8 cellular contexts compared by ENCODE assay signal in genomic region chr4:184408021-184408710, GRCh38.
DNase-seq lines count a peak whose midpoint lies in the region; ATAC-seq and TF ChIP-seq lines count a peak whose summit lies in the region.

No MANE protein-coding gene starts in this region.

- no peak overlapping the region for H3K4me3 Mint-ChIP-seq in dendritic cell treated with granulocyte-macrophage colony-stimulating factor and Interleukin-4, amounts not matched to agents 40 ng/mL and 50 ng/mL, for 4 days

- CTCF ChIA-PET in HEK293T (lab: Yijun Ruan, JAX) = no interaction called here

- H3K4me1 ChIP-seq in BLaER1 treated with 17β-estradiol and CSF1 and Interleukin-3, amounts not matched to agents 10 nM and 100 nM = peaks cover 57 to 86% (median 77%) of the 10 kb centered on the region in 10 experiments
- peaks cover 74% of the 10 kb centered on the region for H3K4me1 ChIP-seq in MM.1S (ENCODE audit: low read length)
- peaks cover 16 to 19% of the 10 kb centered on the region in 2 donors for H3K4me1 ChIP-seq in neuronal stem cell (ENCODE audit: control insufficient read depth in 2 of 2, insufficient read depth in 1 of 2, low read depth in 1 of 2, low read length in 2 of 2)
- no peaks in the 10 kb centered on the region for H3K4me1 ChIP-seq in aorta (ENCODE audit: control insufficient read depth in 1 of 2, insufficient read depth in 2 of 2, low read length in 2 of 2)

- H3K9me3 ChIP-seq in BLaER1 treated with 17β-estradiol and CSF1 and Interleukin-3, amounts not matched to agents 10 nM and 100 nM (replicated peaks in 1 of 11) = no peaks in the 10 kb centered on the region
- H3K9me3 ChIP-seq in MM.1S (replicated peaks; ENCODE audit: insufficient read depth, low read length) (no peaks in the 10 kb centered on the region; the same call in 1 of the 2 replicates), neuronal stem cell (replicated peaks in 1 of 2; ENCODE audit: control insufficient read depth in 2 of 2, insufficient read depth in 1 of 2, low read depth in 1 of 2, low read length in 2 of 2) (no peaks in the 10 kb centered on the region), aorta (ENCODE audit: control insufficient read depth, low read length) (no peaks in the 10 kb centered on the region)

- ATAC-seq in aorta (ENCODE audit: low FRiP score) = no peak

- H2BK15ac ChIP-seq in neuronal stem cell (ENCODE audit: low read length) = no peak overlapping the region

- no peak overlapping the region for H3K23ac ChIP-seq in neuronal stem cell (ENCODE audit: low read depth, low read length, poor library complexity)

- no peak overlapping the region for H4K8ac ChIP-seq in neuronal stem cell (ENCODE audit: low read depth, low read length)

- no peaks in the 10 kb centered on the region; a peak in 1 of 22 replicates for H4K20me1 ChIP-seq in BLaER1 treated with 17β-estradiol and CSF1 and Interleukin-3, amounts not matched to agents 10 nM and 100 nM
- H4K20me1 ChIP-seq in MM.1S (ENCODE audit: insufficient read depth, low read length) = no peaks in the 10 kb centered on the region

- no peak overlapping the region for H3K14ac ChIP-seq in neuronal stem cell (ENCODE audit: low read length)

- peak overlapping the region; percentile 35 to 92 (median 81); a peak in 21 of 22 replicates for H3K27ac ChIP-seq in BLaER1 treated with 17β-estradiol and CSF1 and Interleukin-3, amounts not matched to agents 10 nM and 100 nM
- H3K27ac ChIP-seq in MM.1S (ENCODE audit: low read length) = peak overlapping the region; percentile 86; the same call in 1 of the 2 replicates
- peak overlapping the region; percentile 23 for H3K27ac ChIP-seq in neuronal stem cell (replicated peaks; ENCODE audit: low read length)
- no peak overlapping the region for H3K27ac ChIP-seq in aorta (ENCODE audit: low read depth in 1 of 2, low read length in 2 of 2)

- H3K4me1 Mint-ChIP-seq in dendritic cell treated with granulocyte-macrophage colony-stimulating factor and Interleukin-4, amounts not matched to agents 40 ng/mL and 50 ng/mL, for 4 days (ENCODE audit: low read depth) = peaks cover 58% of the 10 kb centered on the region

- no peak overlapping the region for H3K4ac ChIP-seq in neuronal stem cell (ENCODE audit: low read length)

- H3K4me2 ChIP-seq in BLaER1 treated with 17β-estradiol and CSF1 and Interleukin-3, amounts not matched to agents 10 nM and 100 nM = peak overlapping the region; percentile 80 to 96 (median 89)
- H3K4me2 ChIP-seq in MM.1S (ENCODE audit: low read depth, low read length) (peak overlapping the region; percentile 57; the same call in 1 of the 2 replicates), neuronal stem cell (ENCODE audit: insufficient read depth, low read length, poor library complexity, severe bottlenecking) (peak overlapping the region; percentile 18)

- H3K9me3 Mint-ChIP-seq in dendritic cell treated with granulocyte-macrophage colony-stimulating factor and Interleukin-4, amounts not matched to agents 40 ng/mL and 50 ng/mL, for 4 days = no peaks in the 10 kb centered on the region

- POLR2A ChIA-PET in HEK293T (lab: Yijun Ruan, JAX) = interaction anchor here (2.1 kb wide), 1 partner anchor 66 kb away, joined by 6 read pairs; the partner anchor contains the start of gene IRF2

- H2BK12ac ChIP-seq in neuronal stem cell (ENCODE audit: low read length) = no peak overlapping the region

- H3F3A ChIP-seq in MM.1S (ENCODE audit: insufficient read depth, low read length) = peaks cover 61% of the 10 kb centered on the region

- no peaks in the 10 kb centered on the region for H3K9me2 ChIP-seq in MM.1S (replicated peaks; ENCODE audit: insufficient read depth, low read length)

- no peaks in the 10 kb centered on the region for H3K27me3 Mint-ChIP-seq in dendritic cell treated with granulocyte-macrophage colony-stimulating factor and Interleukin-4, amounts not matched to agents 40 ng/mL and 50 ng/mL, for 4 days

- H2BK5ac ChIP-seq in neuronal stem cell (ENCODE audit: low read length) = no peak overlapping the region

- no peaks in the 10 kb centered on the region for H3K79me1 ChIP-seq in neuronal stem cell (ENCODE audit: low read depth, low read length)

- peak overlapping the region; percentile 44 to 80 (median 67); a peak in 21 of 22 replicates for H3K9ac ChIP-seq in BLaER1 treated with 17β-estradiol and CSF1 and Interleukin-3, amounts not matched to agents 10 nM and 100 nM
- H3K9ac ChIP-seq in MM.1S (ENCODE audit: low read length) (peak overlapping the region; percentile 68; the same call in 1 of the 2 replicates), neuronal stem cell (ENCODE audit: low read depth, low read length, poor library complexity) (no peak overlapping the region)

- peak overlapping the region; percentile 83 for H3K27ac Mint-ChIP-seq in dendritic cell treated with granulocyte-macrophage colony-stimulating factor and Interleukin-4, amounts not matched to agents 40 ng/mL and 50 ng/mL, for 4 days

- H3K4me3 ChIP-seq in BLaER1 treated with 17β-estradiol and CSF1 and Interleukin-3, amounts not matched to agents 10 nM and 100 nM = peak overlapping the region in 5 of 10 experiments; percentile 11 to 49 (median 39); a peak in 8 of 20 replicates
- H3K4me3 ChIP-seq in MM.1S (ENCODE audit: low read length) (no peak overlapping the region), neuronal stem cell (ENCODE audit: low read length in 2 of 2) (no peak overlapping the region), aorta (ENCODE audit: low read length in 2 of 2) (no peak overlapping the region)

- WGBS in neuronal stem cell (ENCODE audit: extremely low coverage in 2 of 2, insufficient read length in 2 of 2, insufficient replicate concordance in 1 of 2), 2 donors = no CpG with 5 or more reads among the region's 8 CpGs
- WGBS in aorta, 2 donors = 76 to 79% methylated on average over 8 of the region's 8 CpGs

- DNase-seq in MM.1S (no peak), neuronal stem cell (ENCODE audit: low spot score) (no peak), NAMALWA (ENCODE audit: low spot score) (no peak), DMS153 treated with DMSO at 0.1 percent for 48 hours (lab: John Stamatoyannopoulos, UW; ENCODE audit: unreplicated experiment) (no peak), aorta (no peak), HEK293T (ENCODE audit: extremely low spot score) (no peak)

- intact Hi-C loops in dendritic cell treated with granulocyte-macrophage colony-stimulating factor and Interleukin-4, amounts not matched to agents 40 ng/mL and 50 ng/mL, for 4 days (cut with micrococcal nuclease) = no loop called here
- intact Hi-C loops in aorta (cut with DNase I) = loop anchor here in 1 of 2 donors (10.0 kb wide), 1 partner anchor 127 kb away; no protein-coding TSS in a partner anchor

- no peak overlapping the region for H3K18ac ChIP-seq in neuronal stem cell (ENCODE audit: low read length)

- peaks cover 29 to 67% (median 42%) of the 10 kb centered on the region in 11 experiments for H3K36me3 ChIP-seq in BLaER1 treated with 17β-estradiol and CSF1 and Interleukin-3, amounts not matched to agents 10 nM and 100 nM
- H3K36me3 ChIP-seq in MM.1S (replicated peaks; ENCODE audit: insufficient read depth, low read length) (peaks cover 18% of the 10 kb centered on the region; the same call in 1 of the 2 replicates), neuronal stem cell (replicated peaks in 1 of 2; ENCODE audit: control insufficient read depth in 2 of 2, insufficient read depth in 2 of 2, low read length in 2 of 2) (peaks cover 2 to 45% of the 10 kb centered on the region in 2 donors), aorta (ENCODE audit: control insufficient read depth in 1 of 2, insufficient read depth in 2 of 2, low read length in 1 of 2) (peaks cover 0 to 7% of the 10 kb centered on the region in 2 donors)

- no peak overlapping the region for H2AFZ ChIP-seq in MM.1S (ENCODE audit: low read length)
- peak overlapping the region; percentile 41 for H2AFZ ChIP-seq in neuronal stem cell (ENCODE audit: low read length)

- no peak for TF ChIP-seq CTCF in MM.1S (IDR thresholded peaks at IDR 0.05; ENCODE audit: low read length)

- H2AK5ac ChIP-seq in neuronal stem cell (ENCODE audit: low read depth, low read length) = no peak overlapping the region

- no peaks in the 10 kb centered on the region for H3K27me3 ChIP-seq in BLaER1 treated with 17β-estradiol and CSF1 and Interleukin-3, amounts not matched to agents 10 nM and 100 nM
- H3K27me3 ChIP-seq in MM.1S (replicated peaks; ENCODE audit: insufficient read depth, low read length) (no peaks in the 10 kb centered on the region), neuronal stem cell (ENCODE audit: control insufficient read depth in 3 of 3, insufficient read depth in 3 of 3, low read depth in 1 of 3, low read length in 3 of 3) (no peaks in the 10 kb centered on the region), aorta (ENCODE audit: control insufficient read depth in 1 of 2, insufficient read depth in 2 of 2, low read length in 1 of 2) (peaks cover 0 to 1% of the 10 kb centered on the region in 2 donors)

- H4K91ac ChIP-seq in neuronal stem cell (ENCODE audit: low read depth, low read length, poor library complexity) = no peak overlapping the region

- peaks cover 95% of the 10 kb centered on the region for H3K36me3 Mint-ChIP-seq in dendritic cell treated with granulocyte-macrophage colony-stimulating factor and Interleukin-4, amounts not matched to agents 40 ng/mL and 50 ng/mL, for 4 days (ENCODE audit: low read depth)

- H3K79me2 ChIP-seq in MM.1S (ENCODE audit: low read length) = peaks cover 71% of the 10 kb centered on the region

- H2BK120ac ChIP-seq in neuronal stem cell (ENCODE audit: low read depth, low read length) = no peak overlapping the region

TF ChIP-seq in HEK293T, 16 proteins besides CTCF, POLR2A, EP300 and RAD21:
- no peak for TF ChIP-seq ELF4 (IDR thresholded peaks at IDR 0.05)
- no peak for TF ChIP-seq SP1 (IDR thresholded peaks at IDR 0.05)
- TF ChIP-seq TARDBP (IDR thresholded peaks at IDR 0.05) = no peak
- TF ChIP-seq LEF1 (IDR thresholded peaks at IDR 0.05; ENCODE audit: borderline replicate concordance) = no peak
- no peak for TF ChIP-seq FOXM1 (IDR thresholded peaks at IDR 0.05; ENCODE audit: borderline replicate concordance)
- no peak for TF ChIP-seq PKNOX1 (IDR thresholded peaks at IDR 0.05)
- TF ChIP-seq BHLHE40 (IDR thresholded peaks at IDR 0.05; ENCODE audit: borderline replicate concordance) = no peak
- TF ChIP-seq SUZ12 (IDR thresholded peaks at IDR 0.05) = no peak

Comparison
In these comparisons a context has a peak if more than half of its experiments do, and no peak if none do; other contexts are left out.
1. H3K27ac ChIP-seq: peak in BLaER1 treated with 17β-estradiol and CSF1 and Interleukin-3, amounts not matched to agents 10 nM and 100 nM (11 of 11), MM.1S (single experiment) and neuronal stem cell (single experiment); none in aorta (0 of 2).
2. H3K4me2 ChIP-seq: peak in every context shown above with its lines; median percentile 89 in BLaER1 treated with 17β-estradiol and CSF1 and Interleukin-3, amounts not matched to agents 10 nM and 100 nM; 57 in MM.1S; 18 in neuronal stem cell.